Comparison of ENCODE assay signal across 9 cellular contexts in genomic region chr10:79027147-79028055, GRCh38. TPM values are rescaled to one million over a fixed set of nuclear protein-coding genes. Genes with fewer than 3 reads are reported as not detected.
DNase-seq lines count a peak whose midpoint lies in the region; ATAC-seq and TF ChIP-seq lines count a peak whose summit lies in the region.
"Had no signal": no experiment of that assay in that cellular context is flagged by ENCODE, and none has a peak within 500 bp of the region (broad histone marks: within the 10 kb centered on the region; RNA-seq: fewer than 3 reads in every experiment).

No MANE protein-coding gene starts in this region.

- 86% methylated on average over 8 of the region's 18 CpGs; no CpG with 5 or more reads in 1 of the 2 experiments for WGBS in IMR-90 (ENCODE audit: extremely low coverage in 2 of 2, insufficient read length in 1 of 2), 2 experiments

- dilution Hi-C loops in IMR-90 (cut with HindIII; ENCODE audit: low sequenced_read_pairs, unreplicated experiment), result no loop called here

- no peak overlapping the region for H3K14ac ChIP-seq in IMR-90 (replicated peaks; ENCODE audit: low read depth, low read length)

- H3K36me3 ChIP-seq in BE2C (no peaks in the 10 kb centered on the region), IMR-90 (ENCODE audit: control insufficient read depth, insufficient read depth, low read length) (no peaks in the 10 kb centered on the region), mucosa of descending colon (ENCODE audit: low read depth) (no peaks in the 10 kb centered on the region)

- H3K4me3 ChIP-seq in BE2C (ENCODE audit: low read depth, low read length) (no peak overlapping the region), IMR-90 (ENCODE audit: insufficient read depth, low read depth, low read length) (no peak overlapping the region), mucosa of descending colon (no peak overlapping the region)

- H2BK120ac ChIP-seq in IMR-90 (ENCODE audit: low read depth, low read length), result no peak overlapping the region

- no peak overlapping the region for H3K4me2 ChIP-seq in IMR-90 (ENCODE audit: low read depth, low read length)

- peaks cover 55% of the 10 kb centered on the region for H3K4me1 ChIP-seq in BE2C
- H3K4me1 ChIP-seq in IMR-90 (ENCODE audit: control insufficient read depth, insufficient read depth, low read length), result no peaks in the 10 kb centered on the region; the same call in 1 of the 2 replicates
- no peaks in the 10 kb centered on the region for H3K4me1 ChIP-seq in mucosa of descending colon (ENCODE audit: low read depth)
- H3K4me1 ChIP-seq: parathyroid adenoma had no signal

- no peak overlapping the region for H3K9ac ChIP-seq in IMR-90 (ENCODE audit: low read depth, low read length)
- H3K9ac ChIP-seq: parathyroid adenoma had no signal

- no peak overlapping the region for H2BK20ac ChIP-seq in IMR-90 (ENCODE audit: low read depth, low read length)

- H3K9me3 ChIP-seq in BE2C, result no peaks in the 10 kb centered on the region
- H3K9me3 ChIP-seq in IMR-90 (ENCODE audit: control insufficient read depth, insufficient read depth, low read length), result no peaks in the 10 kb centered on the region
- H3K9me3 ChIP-seq in mucosa of descending colon, result no peaks in the 10 kb centered on the region

- H4K5ac ChIP-seq in IMR-90 (ENCODE audit: low read depth, low read length), result no peak overlapping the region

- no peak overlapping the region for H3K56ac ChIP-seq in IMR-90 (ENCODE audit: extremely low read depth, insufficient read depth, low read length)

- no peak overlapping the region for H2BK5ac ChIP-seq in IMR-90 (ENCODE audit: low read depth, low read length, poor library complexity, severe bottlenecking)

- peak overlapping the region; percentile 62 for H2AFZ ChIP-seq in IMR-90 (replicated peaks; ENCODE audit: low read length, poor library complexity)
- H2AFZ ChIP-seq: parathyroid adenoma had no signal

- H2AK9ac ChIP-seq in IMR-90 (replicated peaks; ENCODE audit: low read depth, low read length, poor library complexity), result peak overlapping the region; percentile 37

- no peaks in the 10 kb centered on the region; the same call in 1 of the 2 replicates for H4K20me1 ChIP-seq in IMR-90 (ENCODE audit: insufficient read depth, low read length)

- ATAC-seq in IMR-90 (ENCODE audit: low read depth) (no peak), mucosa of descending colon (peak; percentile 13)

- intact Hi-C loops in IMR-90 (cut with micrococcal nuclease) (no loop called here), mucosa of descending colon (cut with DNase I, micrococcal nuclease) (no loop called here)

- H3K23ac ChIP-seq in IMR-90 (ENCODE audit: low read depth, low read length), result no peak overlapping the region

- POLR2A ChIA-PET in IMR-90 (lab: Charles Lee; ENCODE audit: unreplicated experiment), result no interaction called here

- BruUV-seq in IMR-90 (replicated peaks; lab: Mats Ljungman, UMichigan), result no TSS peak

- peaks cover 4% of the 10 kb centered on the region; the same call in 1 of the 2 replicates for H3K9me1 ChIP-seq in IMR-90 (ENCODE audit: insufficient read depth, low read length)

- CTCF ChIA-PET in IMR-90 (lab: Yijun Ruan, JAX), result no interaction called here

- H2AK5ac ChIP-seq in IMR-90 (ENCODE audit: low read depth, low read length), result no peak overlapping the region

- H3K27me3 ChIP-seq in BE2C (no peaks in the 10 kb centered on the region), IMR-90 (ENCODE audit: control insufficient read depth, insufficient read depth, low read length) (peaks cover 32% of the 10 kb centered on the region)

- no peak overlapping the region for H3K27ac ChIP-seq in IMR-90 (ENCODE audit: insufficient read depth, low read length)
- H3K27ac ChIP-seq: parathyroid adenoma had no signal

- H4K8ac ChIP-seq in IMR-90 (ENCODE audit: low read depth in 2 of 2, low read length in 2 of 2), result no peak overlapping the region

- no peak for TF ChIP-seq RAD21 in IMR-90 (IDR thresholded peaks at IDR 0.05; ENCODE audit: low read length)

- DNase-seq in BE2C, result peak; percentile 75
- no peak for DNase-seq in IMR-90
- DNase-seq in activated CD8-positive, alpha-beta memory T cell treated with anti-CD3 and anti-CD28 coated beads, Interleukin-2, amount 50 U/mL, for 4 hours, result peak; percentile 53
- DNase-seq in mucosa of descending colon, result no peak
- DNase-seq in foreskin melanocyte, result no peak
- no peak for DNase-seq in iPS-NIHi7 (ENCODE audit: extremely low spot score)
- DNase-seq in pons (ENCODE audit: low spot score), result no peak
- DNase-seq in EL, result no peak

- no peak overlapping the region for H2BK15ac ChIP-seq in IMR-90 (ENCODE audit: low read depth, low read length)

- H3K18ac ChIP-seq in IMR-90 (ENCODE audit: low read depth, low read length), result no peak overlapping the region

- no peak overlapping the region for H4K91ac ChIP-seq in IMR-90 (ENCODE audit: insufficient read depth, low read depth, low read length)

- H3K4ac ChIP-seq in IMR-90 (ENCODE audit: low read depth, low read length), result no peak overlapping the region

- TF ChIP-seq POLR2A in IMR-90 (IDR thresholded peaks at IDR 0.05; ENCODE audit: low read depth, low read length), result no peak

- no peak for TF ChIP-seq CTCF in BE2C (IDR thresholded peaks at IDR 0.05; ENCODE audit: low read depth, low read length)
- TF ChIP-seq CTCF in IMR-90 (conservative IDR thresholded peaks at IDR 0.05; ENCODE audit: low read depth, low read length), result no peak
- no peak for TF ChIP-seq CTCF in mucosa of descending colon (IDR thresholded peaks at IDR 0.05)

- H3K79me1 ChIP-seq in IMR-90 (ENCODE audit: low read depth in 1 of 2, low read length in 2 of 2), result no peaks in the 10 kb centered on the region

- in situ Hi-C loops in IMR-90 (cut with MboI; ENCODE audit: low sequenced_read_pairs), result no loop called here

TF ChIP-seq in IMR-90, 13 proteins besides CTCF, POLR2A, EP300 and RAD21:
- TF ChIP-seq RCOR1 (IDR thresholded peaks at IDR 0.05; ENCODE audit: insufficient replicate concordance, low read length) (no peak), CEBPB (IDR thresholded peaks at IDR 0.05; ENCODE audit: low read depth, low read length) (no peak), MAFK (IDR thresholded peaks at IDR 0.05; ENCODE audit: low read depth, low read length) (no peak), USF2 (IDR thresholded peaks at IDR 0.05; ENCODE audit: low read depth, low read length) (no peak), FOS (IDR thresholded peaks at IDR 0.05; ENCODE audit: low read depth, low read length) (no peak), BHLHE40 (IDR thresholded peaks at IDR 0.05; ENCODE audit: low read depth, low read length) (no peak), SMC3 (IDR thresholded peaks at IDR 0.05; ENCODE audit: low read depth, low read length) (no peak), MXI1 (IDR thresholded peaks at IDR 0.05; ENCODE audit: borderline replicate concordance, low read depth, low read length) (no peak), NFE2L2 (IDR thresholded peaks at IDR 0.05; ENCODE audit: low read depth, low read length) (no peak), ELK1 (IDR thresholded peaks at IDR 0.05; ENCODE audit: borderline replicate concordance, low read depth, low read length) (no peak), CHD1 (IDR thresholded peaks at IDR 0.05; ENCODE audit: low read depth, low read length) (no peak)

RNA-seq across cellular contexts. Expression of gene ZMIZ1, which starts 41.4 kb away (rescaled TPM):
- 175 TPM for polyA plus RNA-seq in BE2C (2012; ENCODE audit: insufficient read depth, insufficient read length, low read depth)
- total RNA-seq in IMR-90 (2012; rRNA removed) (6.6 and 6.7 TPM in 2 replicates), mucosa of descending colon (100 to 1,000 TPM in 1 of 3 donors, 10 to 100 TPM in 2; 61.4 to 103 (median 89.1) TPM)
- 43.2 and 48.7 TPM in 2 replicates for polyA plus RNA-seq in IMR-90 (2012; rRNA removed)
- polyA plus RNA-seq in IMR-90 (2012; cell fraction: cytosol; rRNA removed), result 39.5 and 51.2 TPM in 2 replicates
- 57.0 and 113 TPM in 2 replicates for polyA plus RNA-seq in IMR-90 (2012; cell fraction: nucleus; rRNA removed; ENCODE audit: low replicate concordance)

Comparison
In these comparisons a context has a peak if more than half of its experiments do, and no peak if none do; other contexts are left out.
1. DNase-seq: peak in BE2C (single experiment) and activated CD8-positive, alpha-beta memory T cell treated with anti-CD3 and anti-CD28 coated beads, Interleukin-2, amount 50 U/mL, for 4 hours (single experiment); none in IMR-90 (single experiment), mucosa of descending colon (0 of 3), foreskin melanocyte (single experiment), iPS-NIHi7 (single experiment), pons (single experiment) and EL (single experiment).